8 cellular contexts compared by ENCODE assay signal in the genomic region with DNA sequence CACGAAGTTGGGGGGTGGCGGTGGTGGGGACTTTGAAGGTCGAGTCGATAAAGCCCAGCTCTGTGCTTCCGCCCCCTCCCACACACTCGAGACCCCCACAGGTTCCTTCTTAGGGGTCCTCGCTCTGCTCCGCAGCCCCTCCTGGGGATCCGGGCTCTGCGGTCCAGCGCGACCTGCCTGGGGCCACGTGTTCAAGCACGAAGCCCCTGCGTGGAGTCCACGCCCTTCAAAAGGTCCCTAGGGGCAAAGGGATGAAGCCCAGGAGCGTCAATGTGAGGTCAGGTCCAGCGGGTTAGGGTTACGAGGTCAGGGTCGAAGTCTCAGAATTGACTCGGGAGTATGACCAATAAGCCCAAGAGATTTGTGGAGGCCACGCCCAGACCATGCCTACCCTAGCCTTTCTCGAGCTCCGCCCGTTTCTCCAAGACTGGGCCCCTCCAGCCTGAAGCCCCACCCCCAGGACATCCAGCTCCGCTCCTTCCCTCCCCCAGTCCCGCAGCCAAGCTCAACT. TPM values are rescaled to one million over a fixed set of nuclear protein-coding genes. Genes with fewer than 3 reads are reported as not detected.
A peak's percentile ranks its signal among the peaks of the same experiment; 100 is the strongest.
DNase-seq lines count a peak whose midpoint lies in the region; ATAC-seq and TF ChIP-seq lines count a peak whose summit lies in the region.

No MANE protein-coding gene starts in this region.

- no peaks in the 10 kb centered on the region for H3K9me3 Mint-ChIP-seq in activated naive CD4-positive, alpha-beta T cell treated with anti-CD3 and anti-CD28 coated beads for 36 hours

- intact Hi-C loops in activated naive CD4-positive, alpha-beta T cell treated with anti-CD3 and anti-CD28 coated beads for 36 hours (cut with micrococcal nuclease) = loop anchor here (1.0 to 5.0 kb wide), 3 partner anchors 68 to 148 kb away; partner anchors contain the start of genes ANKRD40 and RSAD1
- intact Hi-C loops in Right ventricle myocardium superior (cut with DNase I) = no loop called here
- intact Hi-C loops in prostate gland (cut with DNase I) = no loop called here

- WGBS in prostate gland = 2% methylated on average over 22 of the region's 27 CpGs

- H3K36me3 ChIP-seq in prostate gland = peaks cover 0 to 4% of the 10 kb centered on the region in 2 donors

- no peak overlapping the region for H3K27ac ChIP-seq in prostate gland

- CTCF ChIA-PET in activated naive CD4-positive, alpha-beta T cell treated with anti-CD3 and anti-CD28 coated beads for 36 hours (lab: Charles Lee) = interaction anchor here (1.0 to 1.6 kb wide), 5 partner anchors 9 to 162 kb away, joined by 3 to 5 read pairs (median 3); partner anchors contain the start of gene LRRC59

- no peaks in the 10 kb centered on the region for H3K36me3 Mint-ChIP-seq in activated naive CD4-positive, alpha-beta T cell treated with anti-CD3 and anti-CD28 coated beads for 36 hours (ENCODE audit: low read depth)

- in situ Hi-C loops in KBM-7 (cut with MboI; ENCODE audit: low pct_unique_long_range_greater_than_20kb, low sequenced_read_pairs) = no loop called here

- peaks cover 10% of the 10 kb centered on the region for H3K27me3 ChIP-seq in prostate gland (replicated peaks; ENCODE audit: insufficient read depth)

- DNase-seq in Daoy (ENCODE audit: low read depth) = peak; percentile 76
- peak; percentile 75 for DNase-seq in KBM-7
- peak; percentile 50 for DNase-seq in activated naive CD4-positive, alpha-beta T cell treated with anti-CD3 and anti-CD28 coated beads for 36 hours
- DNase-seq in Right ventricle myocardium superior = peak; percentile 56
- no peak for DNase-seq in prostate gland (ENCODE audit: low spot score)
- no peak for DNase-seq in superior temporal gyrus (ENCODE audit: extremely low spot score)

- ATAC-seq in Right ventricle myocardium superior (ENCODE audit: poor library complexity) (peak; percentile 56), GM21447 (IDR thresholded peaks at IDR 0.05; ENCODE audit: unreplicated experiment) (no peak), GM19467 (IDR thresholded peaks at IDR 0.05; ENCODE audit: unreplicated experiment) (no peak)

- TF ChIP-seq POLR2A in prostate gland (IDR thresholded peaks at IDR 0.05) = no peak

- peaks cover 23% of the 10 kb centered on the region for H3K4me1 Mint-ChIP-seq in activated naive CD4-positive, alpha-beta T cell treated with anti-CD3 and anti-CD28 coated beads for 36 hours (ENCODE audit: low read depth)

- H3K4me3 ChIP-seq in prostate gland = peak overlapping the region; percentile 37 to 43

- H3K4me3 Mint-ChIP-seq in activated naive CD4-positive, alpha-beta T cell treated with anti-CD3 and anti-CD28 coated beads for 36 hours = peak overlapping the region; percentile 66

- no peak overlapping the region for H3K27ac Mint-ChIP-seq in activated naive CD4-positive, alpha-beta T cell treated with anti-CD3 and anti-CD28 coated beads for 36 hours

- no peak for TF ChIP-seq CTCF in prostate gland (IDR thresholded peaks at IDR 0.05)

- H3K9me3 ChIP-seq in prostate gland = no peaks in the 10 kb centered on the region

- peaks cover 19% of the 10 kb centered on the region for H3K4me1 ChIP-seq in prostate gland (replicated peaks)

- peaks cover 45% of the 10 kb centered on the region for H3K27me3 Mint-ChIP-seq in activated naive CD4-positive, alpha-beta T cell treated with anti-CD3 and anti-CD28 coated beads for 36 hours (ENCODE audit: low read depth)

RNA-seq across cellular contexts. Expression of gene CACNA1G, which starts 0.8 kb away (rescaled TPM):
- total RNA-seq in Daoy (2014; rRNA removed; shearing (Covaris generic)) = 0.15 and 0.23 TPM in 2 replicates
- total RNA-seq in activated naive CD4-positive, alpha-beta T cell treated with anti-CD3 and anti-CD28 coated beads for 36 hours = under 1 TPM; 0.22 to 0.24 TPM
- total RNA-seq in Right ventricle myocardium superior (0.24 TPM), prostate gland (1 to 10 TPM; 3.4 to 6.6 TPM)

RNA-seq across cellular contexts. Expression of gene SPATA20, which starts 12.8 kb away (rescaled TPM):
- total RNA-seq in Daoy (2014; rRNA removed; shearing (Covaris generic)) = 16.4 and 40.1 TPM in 2 replicates
- total RNA-seq in activated naive CD4-positive, alpha-beta T cell treated with anti-CD3 and anti-CD28 coated beads for 36 hours = 10 to 100 TPM; 15.8 to 16.1 TPM
- 58.2 TPM for total RNA-seq in Right ventricle myocardium superior
- 100 to 1,000 TPM; 188 to 208 TPM for total RNA-seq in prostate gland

RNA-seq across cellular contexts. Expression of gene EPN3, which starts 27.2 kb away (rescaled TPM):
- total RNA-seq in Daoy (2014; rRNA removed; shearing (Covaris generic)) = not detected in 2 replicates
- not detected for total RNA-seq in activated naive CD4-positive, alpha-beta T cell treated with anti-CD3 and anti-CD28 coated beads for 36 hours
- 17.7 TPM for total RNA-seq in Right ventricle myocardium superior
- 100 to 1,000 TPM in 1 of 2 donors, 10 to 100 TPM in 1; 60.8 to 108 TPM for total RNA-seq in prostate gland

RNA-seq across cellular contexts. Expression of gene MYCBPAP, which starts 51.5 kb away (rescaled TPM):
- total RNA-seq in Daoy (2014; rRNA removed; shearing (Covaris generic)) = 1.5 TPM in 1 of 2 replicates, not detected in the other
- 1 to 10 TPM; 5.5 to 5.8 TPM for total RNA-seq in activated naive CD4-positive, alpha-beta T cell treated with anti-CD3 and anti-CD28 coated beads for 36 hours
- total RNA-seq in Right ventricle myocardium superior (0.43 TPM), prostate gland (10 to 100 TPM in 1 of 2 donors, under 1 TPM in 1; 0.14 to 12.6 TPM)

Comparison
In these comparisons a context has a peak if more than half of its experiments do, and no peak if none do; other contexts are left out.
1. DNase-seq: peak in Daoy (single experiment), KBM-7 (single experiment), activated naive CD4-positive, alpha-beta T cell treated with anti-CD3 and anti-CD28 coated beads for 36 hours (single experiment) and Right ventricle myocardium superior (single experiment); none in prostate gland (single experiment) and superior temporal gyrus (single experiment).
2. RNA of gene EPN3, which starts 27.2 kb away (total RNA-seq): 60.8 to 108 TPM in prostate gland and 17.7 TPM in Right ventricle myocardium superior (single experiment); not detected in activated naive CD4-positive, alpha-beta T cell treated with anti-CD3 and anti-CD28 coated beads for 36 hours and not detected in Daoy; every median in the first group is over 10 times any median in the second.